1 cellular context compared by ENCODE assay signal in the genomic region with DNA sequence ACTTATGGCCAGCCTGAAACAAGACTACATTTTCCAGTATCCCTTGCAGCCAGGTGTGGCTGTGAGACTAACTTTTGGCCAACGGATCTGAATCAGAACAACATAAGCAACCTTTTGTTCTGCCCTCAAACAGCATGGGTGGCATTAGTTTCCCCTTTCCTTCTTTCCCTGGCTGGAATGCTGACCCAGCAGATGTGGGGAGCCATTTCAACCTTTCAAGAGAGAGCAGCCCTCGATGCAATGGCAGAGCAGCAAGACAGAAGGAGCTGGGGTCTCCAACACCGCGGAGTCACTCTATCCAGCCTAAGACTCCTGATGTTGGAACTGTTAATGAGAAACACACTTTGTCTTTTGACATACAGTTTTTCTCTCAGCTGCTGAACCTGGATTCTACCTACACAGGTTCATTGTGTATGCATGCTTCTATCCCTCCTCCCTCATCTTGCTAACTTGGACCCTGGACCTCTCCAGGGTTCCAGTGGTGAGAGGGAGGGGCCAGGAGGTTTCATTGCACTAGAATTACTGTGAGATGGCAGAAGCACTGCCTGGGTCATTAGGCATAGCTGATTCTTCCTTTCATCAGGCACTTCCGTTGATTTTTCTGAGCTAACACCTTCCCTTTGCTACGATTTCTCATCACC.
A peak's percentile ranks its signal among the peaks of the same experiment; 100 is the strongest.
TF ChIP-seq lines count a peak whose summit lies in the region.

No MANE protein-coding gene starts in this region.

TF ChIP-seq in HepG2, 621 proteins besides CTCF, POLR2A, EP300 and RAD21 (continues in another document):
- TF ChIP-seq ZNF33A (CRISPR knock-in tag; IDR thresholded peaks at IDR 0.05; ENCODE audit: borderline replicate concordance) (no peak), BCL6 (CRISPR knock-in tag; IDR thresholded peaks at IDR 0.05) (no peak), ZNF292 (CRISPR knock-in tag; IDR thresholded peaks at IDR 0.05; ENCODE audit: borderline replicate concordance, low read depth) (peak; percentile 58; the same call in 1 of the 2 replicates), CC2D1A (CRISPR knock-in tag; IDR thresholded peaks at IDR 0.05) (no peak), KDM6A (CRISPR knock-in tag; IDR thresholded peaks at IDR 0.05; ENCODE audit: low read depth) (peak; percentile 30; the same call in 1 of the 2 replicates), XBP1 (CRISPR knock-in tag; IDR thresholded peaks at IDR 0.05) (no peak), ZBTB21 (CRISPR knock-in tag; IDR thresholded peaks at IDR 0.05) (no peak), ARNT2 (CRISPR knock-in tag; IDR thresholded peaks at IDR 0.05; ENCODE audit: low read depth) (no peak), MAFF (IDR thresholded peaks at IDR 0.05; ENCODE audit: low read depth, low read length) (peak; percentile 72), RXRA (CRISPR knock-in tag; IDR thresholded peaks at IDR 0.05) (no peak), ZNF737 (CRISPR knock-in tag; IDR thresholded peaks at IDR 0.05; ENCODE audit: borderline replicate concordance) (no peak), ZFP1 (CRISPR knock-in tag; IDR thresholded peaks at IDR 0.05) (no peak), SOX6 (IDR thresholded peaks at IDR 0.05) (no peak), SOX6 (CRISPR knock-in tag; IDR thresholded peaks at IDR 0.05) (0 out of 2 replicates have a peak, but pooled peaks have one; percentile 18), ZNF12 (CRISPR knock-in tag; IDR thresholded peaks at IDR 0.05) (peak; percentile 95), HNF4A (CRISPR knock-in tag; IDR thresholded peaks at IDR 0.05) (peak; percentile 91), ZBTB1 (CRISPR knock-in tag; IDR thresholded peaks at IDR 0.05; ENCODE audit: borderline replicate concordance) (no peak), YEATS2 (CRISPR knock-in tag; IDR thresholded peaks at IDR 0.05; ENCODE audit: borderline replicate concordance) (no peak), MED13 (CRISPR knock-in tag; IDR thresholded peaks at IDR 0.05) (no peak), SAP130 (CRISPR knock-in tag; IDR thresholded peaks at IDR 0.05; ENCODE audit: low read depth) (peak; percentile 49; the same call in 1 of the 2 replicates), MYC (CRISPR knock-in tag; IDR thresholded peaks at IDR 0.05; ENCODE audit: borderline replicate concordance) (no peak), HDAC2 (CRISPR knock-in tag; IDR thresholded peaks at IDR 0.05) (0 out of 2 replicates have a peak, but pooled peaks have one; percentile 19), ZNF724P (CRISPR knock-in tag; IDR thresholded peaks at IDR 0.05; ENCODE audit: borderline replicate concordance) (no peak), IRF2 (CRISPR knock-in tag; IDR thresholded peaks at IDR 0.05) (0 out of 2 replicates have a peak, but pooled peaks have one; percentile 24)
- TF ChIP-seq, protein P1, sequence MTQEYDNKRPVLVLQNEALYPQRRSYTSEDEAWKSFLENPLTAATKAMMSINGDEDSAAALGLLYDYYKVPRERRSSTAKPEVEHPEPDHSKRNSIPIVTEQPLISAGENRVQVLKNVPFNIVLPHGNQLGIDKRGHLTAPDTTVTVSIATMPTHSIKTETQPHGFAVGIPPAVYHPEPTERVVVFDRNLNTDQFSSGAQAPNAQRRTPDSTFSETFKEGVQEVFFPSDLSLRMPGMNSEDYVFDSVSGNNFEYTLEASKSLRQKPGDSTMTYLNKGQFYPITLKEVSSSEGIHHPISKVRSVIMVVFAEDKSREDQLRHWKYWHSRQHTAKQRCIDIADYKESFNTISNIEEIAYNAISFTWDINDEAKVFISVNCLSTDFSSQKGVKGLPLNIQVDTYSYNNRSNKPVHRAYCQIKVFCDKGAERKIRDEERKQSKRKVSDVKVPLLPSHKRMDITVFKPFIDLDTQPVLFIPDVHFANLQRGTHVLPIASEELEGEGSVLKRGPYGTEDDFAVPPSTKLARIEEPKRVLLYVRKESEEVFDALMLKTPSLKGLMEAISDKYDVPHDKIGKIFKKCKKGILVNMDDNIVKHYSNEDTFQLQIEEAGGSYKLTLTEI (CRISPR knock-in tag; conservative IDR thresholded peaks at IDR 0.05), result no peak
- TF ChIP-seq, protein P2, sequence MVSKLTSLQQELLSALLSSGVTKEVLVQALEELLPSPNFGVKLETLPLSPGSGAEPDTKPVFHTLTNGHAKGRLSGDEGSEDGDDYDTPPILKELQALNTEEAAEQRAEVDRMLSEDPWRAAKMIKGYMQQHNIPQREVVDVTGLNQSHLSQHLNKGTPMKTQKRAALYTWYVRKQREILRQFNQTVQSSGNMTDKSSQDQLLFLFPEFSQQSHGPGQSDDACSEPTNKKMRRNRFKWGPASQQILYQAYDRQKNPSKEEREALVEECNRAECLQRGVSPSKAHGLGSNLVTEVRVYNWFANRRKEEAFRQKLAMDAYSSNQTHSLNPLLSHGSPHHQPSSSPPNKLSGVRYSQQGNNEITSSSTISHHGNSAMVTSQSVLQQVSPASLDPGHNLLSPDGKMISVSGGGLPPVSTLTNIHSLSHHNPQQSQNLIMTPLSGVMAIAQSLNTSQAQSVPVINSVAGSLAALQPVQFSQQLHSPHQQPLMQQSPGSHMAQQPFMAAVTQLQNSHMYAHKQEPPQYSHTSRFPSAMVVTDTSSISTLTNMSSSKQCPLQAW (CRISPR knock-in tag; IDR thresholded peaks at IDR 0.05), result 0 out of 2 replicates have a peak, but pooled peaks have one; percentile 10
- TF ChIP-seq, protein P3, sequence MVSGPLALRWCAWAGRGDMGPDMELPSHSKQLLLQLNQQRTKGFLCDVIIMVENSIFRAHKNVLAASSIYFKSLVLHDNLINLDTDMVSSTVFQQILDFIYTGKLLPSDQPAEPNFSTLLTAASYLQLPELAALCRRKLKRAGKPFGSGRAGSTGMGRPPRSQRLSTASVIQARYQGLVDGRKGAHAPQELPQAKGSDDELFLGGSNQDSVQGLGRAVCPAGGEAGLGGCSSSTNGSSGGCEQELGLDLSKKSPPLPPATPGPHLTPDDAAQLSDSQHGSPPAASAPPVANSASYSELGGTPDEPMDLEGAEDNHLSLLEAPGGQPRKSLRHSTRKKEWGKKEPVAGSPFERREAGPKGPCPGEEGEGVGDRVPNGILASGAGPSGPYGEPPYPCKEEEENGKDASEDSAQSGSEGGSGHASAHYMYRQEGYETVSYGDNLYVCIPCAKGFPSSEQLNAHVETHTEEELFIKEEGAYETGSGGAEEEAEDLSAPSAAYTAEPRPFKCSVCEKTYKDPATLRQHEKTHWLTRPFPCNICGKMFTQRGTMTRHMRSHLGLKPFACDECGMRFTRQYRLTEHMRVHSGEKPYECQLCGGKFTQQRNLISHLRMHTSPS (CRISPR knock-in tag; IDR thresholded peaks at IDR 0.05; ENCODE audit: low read depth), result no peak
- TF ChIP-seq, protein P4, sequence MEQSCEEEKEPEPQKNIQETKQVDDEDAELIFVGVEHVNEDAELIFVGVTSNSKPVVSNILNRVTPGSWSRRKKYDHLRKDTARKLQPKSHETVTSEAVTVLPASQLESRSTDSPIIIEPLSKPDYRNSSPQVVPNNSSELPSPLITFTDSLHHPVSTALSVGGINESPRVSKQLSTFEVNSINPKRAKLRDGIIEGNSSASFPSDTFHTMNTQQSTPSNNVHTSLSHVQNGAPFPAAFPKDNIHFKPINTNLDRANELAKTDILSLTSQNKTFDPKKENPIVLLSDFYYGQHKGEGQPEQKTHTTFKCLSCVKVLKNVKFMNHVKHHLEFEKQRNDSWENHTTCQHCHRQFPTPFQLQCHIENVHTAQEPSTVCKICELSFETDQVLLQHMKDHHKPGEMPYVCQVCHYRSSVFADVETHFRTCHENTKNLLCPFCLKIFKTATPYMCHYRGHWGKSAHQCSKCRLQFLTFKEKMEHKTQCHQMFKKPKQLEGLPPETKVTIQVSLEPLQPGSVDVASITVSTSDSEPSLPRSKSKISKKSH (CRISPR knock-in tag; IDR thresholded peaks at IDR 0.05; ENCODE audit: borderline replicate concordance), result no peak
- TF ChIP-seq, protein P5, sequence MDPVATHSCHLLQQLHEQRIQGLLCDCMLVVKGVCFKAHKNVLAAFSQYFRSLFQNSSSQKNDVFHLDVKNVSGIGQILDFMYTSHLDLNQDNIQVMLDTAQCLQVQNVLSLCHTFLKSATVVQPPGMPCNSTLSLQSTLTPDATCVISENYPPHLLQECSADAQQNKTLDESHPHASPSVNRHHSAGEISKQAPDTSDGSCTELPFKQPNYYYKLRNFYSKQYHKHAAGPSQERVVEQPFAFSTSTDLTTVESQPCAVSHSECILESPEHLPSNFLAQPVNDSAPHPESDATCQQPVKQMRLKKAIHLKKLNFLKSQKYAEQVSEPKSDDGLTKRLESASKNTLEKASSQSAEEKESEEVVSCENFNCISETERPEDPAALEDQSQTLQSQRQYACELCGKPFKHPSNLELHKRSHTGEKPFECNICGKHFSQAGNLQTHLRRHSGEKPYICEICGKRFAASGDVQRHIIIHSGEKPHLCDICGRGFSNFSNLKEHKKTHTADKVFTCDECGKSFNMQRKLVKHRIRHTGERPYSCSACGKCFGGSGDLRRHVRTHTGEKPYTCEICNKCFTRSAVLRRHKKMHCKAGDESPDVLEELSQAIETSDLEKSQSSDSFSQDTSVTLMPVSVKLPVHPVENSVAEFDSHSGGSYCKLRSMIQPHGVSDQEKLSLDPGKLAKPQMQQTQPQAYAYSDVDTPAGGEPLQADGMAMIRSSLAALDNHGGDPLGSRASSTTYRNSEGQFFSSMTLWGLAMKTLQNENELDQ (CRISPR knock-in tag; IDR thresholded peaks at IDR 0.05; ENCODE audit: borderline replicate concordance), result no peak
- TF ChIP-seq, protein P6, sequence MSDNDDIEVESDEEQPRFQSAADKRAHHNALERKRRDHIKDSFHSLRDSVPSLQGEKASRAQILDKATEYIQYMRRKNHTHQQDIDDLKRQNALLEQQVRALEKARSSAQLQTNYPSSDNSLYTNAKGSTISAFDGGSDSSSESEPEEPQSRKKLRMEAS (IDR thresholded peaks at IDR 0.05), result peak; percentile 31; the same call in 1 of the 2 replicates
- TF ChIP-seq, protein P7, sequence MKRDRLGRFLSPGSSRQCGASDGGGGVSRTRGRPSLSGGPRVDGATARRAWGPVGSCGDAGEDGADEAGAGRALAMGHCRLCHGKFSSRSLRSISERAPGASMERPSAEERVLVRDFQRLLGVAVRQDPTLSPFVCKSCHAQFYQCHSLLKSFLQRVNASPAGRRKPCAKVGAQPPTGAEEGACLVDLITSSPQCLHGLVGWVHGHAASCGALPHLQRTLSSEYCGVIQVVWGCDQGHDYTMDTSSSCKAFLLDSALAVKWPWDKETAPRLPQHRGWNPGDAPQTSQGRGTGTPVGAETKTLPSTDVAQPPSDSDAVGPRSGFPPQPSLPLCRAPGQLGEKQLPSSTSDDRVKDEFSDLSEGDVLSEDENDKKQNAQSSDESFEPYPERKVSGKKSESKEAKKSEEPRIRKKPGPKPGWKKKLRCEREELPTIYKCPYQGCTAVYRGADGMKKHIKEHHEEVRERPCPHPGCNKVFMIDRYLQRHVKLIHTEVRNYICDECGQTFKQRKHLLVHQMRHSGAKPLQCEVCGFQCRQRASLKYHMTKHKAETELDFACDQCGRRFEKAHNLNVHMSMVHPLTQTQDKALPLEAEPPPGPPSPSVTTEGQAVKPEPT (CRISPR knock-in tag; IDR thresholded peaks at IDR 0.05; ENCODE audit: low read depth), result no peak
- TF ChIP-seq, protein P8, sequence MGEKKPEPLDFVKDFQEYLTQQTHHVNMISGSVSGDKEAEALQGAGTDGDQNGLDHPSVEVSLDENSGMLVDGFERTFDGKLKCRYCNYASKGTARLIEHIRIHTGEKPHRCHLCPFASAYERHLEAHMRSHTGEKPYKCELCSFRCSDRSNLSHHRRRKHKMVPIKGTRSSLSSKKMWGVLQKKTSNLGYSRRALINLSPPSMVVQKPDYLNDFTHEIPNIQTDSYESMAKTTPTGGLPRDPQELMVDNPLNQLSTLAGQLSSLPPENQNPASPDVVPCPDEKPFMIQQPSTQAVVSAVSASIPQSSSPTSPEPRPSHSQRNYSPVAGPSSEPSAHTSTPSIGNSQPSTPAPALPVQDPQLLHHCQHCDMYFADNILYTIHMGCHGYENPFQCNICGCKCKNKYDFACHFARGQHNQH (CRISPR knock-in tag; IDR thresholded peaks at IDR 0.05), result peak; percentile 21; the same call in 1 of the 2 replicates
- TF ChIP-seq, protein P9, sequence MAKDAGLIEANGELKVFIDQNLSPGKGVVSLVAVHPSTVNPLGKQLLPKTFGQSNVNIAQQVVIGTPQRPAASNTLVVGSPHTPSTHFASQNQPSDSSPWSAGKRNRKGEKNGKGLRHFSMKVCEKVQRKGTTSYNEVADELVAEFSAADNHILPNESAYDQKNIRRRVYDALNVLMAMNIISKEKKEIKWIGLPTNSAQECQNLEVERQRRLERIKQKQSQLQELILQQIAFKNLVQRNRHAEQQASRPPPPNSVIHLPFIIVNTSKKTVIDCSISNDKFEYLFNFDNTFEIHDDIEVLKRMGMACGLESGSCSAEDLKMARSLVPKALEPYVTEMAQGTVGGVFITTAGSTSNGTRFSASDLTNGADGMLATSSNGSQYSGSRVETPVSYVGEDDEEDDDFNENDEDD (CRISPR knock-in tag; IDR thresholded peaks at IDR 0.05; ENCODE audit: borderline replicate concordance), result no peak
- TF ChIP-seq, protein P10, sequence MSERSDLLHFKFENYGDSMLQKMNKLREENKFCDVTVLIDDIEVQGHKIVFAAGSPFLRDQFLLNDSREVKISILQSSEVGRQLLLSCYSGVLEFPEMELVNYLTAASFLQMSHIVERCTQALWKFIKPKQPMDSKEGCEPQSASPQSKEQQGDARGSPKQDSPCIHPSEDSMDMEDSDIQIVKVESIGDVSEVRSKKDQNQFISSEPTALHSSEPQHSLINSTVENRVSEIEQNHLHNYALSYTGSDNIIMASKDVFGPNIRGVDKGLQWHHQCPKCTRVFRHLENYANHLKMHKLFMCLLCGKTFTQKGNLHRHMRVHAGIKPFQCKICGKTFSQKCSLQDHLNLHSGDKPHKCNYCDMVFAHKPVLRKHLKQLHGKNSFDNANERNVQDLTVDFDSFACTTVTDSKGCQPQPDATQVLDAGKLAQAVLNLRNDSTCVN (CRISPR knock-in tag; IDR thresholded peaks at IDR 0.05; ENCODE audit: borderline replicate concordance), result no peak
- TF ChIP-seq, protein P11, sequence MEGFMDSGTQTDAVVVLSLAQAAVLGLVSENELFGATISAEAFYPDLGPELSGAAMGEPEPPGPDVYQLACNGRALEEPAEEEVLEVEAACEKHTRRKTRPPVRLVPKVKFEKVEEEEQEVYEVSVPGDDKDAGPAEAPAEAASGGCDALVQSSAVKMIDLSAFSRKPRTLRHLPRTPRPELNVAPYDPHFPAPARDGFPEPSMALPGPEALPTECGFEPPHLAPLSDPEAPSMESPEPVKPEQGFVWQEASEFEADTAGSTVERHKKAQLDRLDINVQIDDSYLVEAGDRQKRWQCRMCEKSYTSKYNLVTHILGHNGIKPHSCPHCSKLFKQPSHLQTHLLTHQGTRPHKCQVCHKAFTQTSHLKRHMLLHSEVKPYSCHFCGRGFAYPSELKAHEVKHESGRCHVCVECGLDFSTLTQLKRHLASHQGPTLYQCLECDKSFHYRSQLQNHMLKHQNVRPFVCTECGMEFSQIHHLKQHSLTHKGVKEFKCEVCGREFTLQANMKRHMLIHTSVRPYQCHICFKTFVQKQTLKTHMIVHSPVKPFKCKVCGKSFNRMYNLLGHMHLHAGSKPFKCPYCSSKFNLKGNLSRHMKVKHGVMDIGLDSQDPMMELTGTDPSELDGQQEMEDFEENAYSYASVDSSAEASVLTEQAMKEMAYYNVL (CRISPR knock-in tag; IDR thresholded peaks at IDR 0.05; ENCODE audit: borderline replicate concordance), result 0 out of 2 replicates have a peak, but pooled peaks have one; percentile 23
